25 cellular contexts compared by ENCODE assay signal in the genomic region with DNA sequence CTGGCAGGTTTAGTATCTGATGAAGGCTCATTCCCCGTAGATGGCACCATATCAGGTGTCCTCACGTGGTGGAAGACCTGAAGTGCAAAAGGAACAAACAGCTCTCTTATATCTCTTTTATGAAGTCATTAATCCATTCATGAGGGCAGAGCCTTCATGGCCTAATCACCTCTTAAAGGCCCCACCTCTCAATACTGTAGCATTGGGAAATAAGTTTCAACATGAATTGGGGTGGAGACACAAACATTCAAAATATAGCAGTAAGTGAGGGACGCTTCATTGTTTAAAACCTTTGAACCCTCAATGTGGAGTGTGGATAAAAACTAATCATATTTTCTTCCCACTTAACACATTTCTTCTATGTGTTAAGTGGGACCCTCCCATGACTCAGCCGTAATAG.
"Had no signal": no experiment of that assay in that cellular context is flagged by ENCODE, and none has a peak within 500 bp of the region (broad histone marks: within the 10 kb centered on the region; RNA-seq: fewer than 3 reads in every experiment).

No MANE protein-coding gene starts in this region.

- H3K27ac ChIP-seq: coronary artery, gastroesophageal sphincter, heart left ventricle, hepatocyte, left lung, neural progenitor cell, psoas muscle, sigmoid colon, stomach, testis, tibial artery, upper lobe of left lung, uterus had no signal

- H3K27me3 ChIP-seq: gastroesophageal sphincter, heart left ventricle, left lung, neural progenitor cell, sigmoid colon, stomach, testis, tibial artery, upper lobe of left lung, uterus had no signal

- H3K4me3 Mint-ChIP-seq: naive thymus-derived CD4-positive, alpha-beta T cell; nephron; neural progenitor cell; stimulated activated effector memory CD8-positive, alpha-beta T cell treated with anti-CD3 and anti-CD28 coated beads, Interleukin-12 subunit alpha, Interleukin-12 subunit beta, amount 100 ng/mL, for 72 hours had no signal

- H3K27ac Mint-ChIP-seq: naive thymus-derived CD4-positive, alpha-beta T cell; nephron; neural progenitor cell; stimulated activated effector memory CD8-positive, alpha-beta T cell treated with anti-CD3 and anti-CD28 coated beads, Interleukin-12 subunit alpha, Interleukin-12 subunit beta, amount 100 ng/mL, for 72 hours had no signal

- H3K4me2 ChIP-seq: hepatocyte, neural progenitor cell had no signal

- H3K79me2 ChIP-seq: hepatocyte had no signal

- H2AFZ ChIP-seq: hepatocyte, neural progenitor cell had no signal

- H3K36me3 ChIP-seq: gastroesophageal sphincter, heart left ventricle, left lung, neural progenitor cell, sigmoid colon, stomach, tibial artery, upper lobe of left lung, uterus had no signal

- H3K9me3 Mint-ChIP-seq: nephron, neural progenitor cell had no signal

- H3K4me1 ChIP-seq: heart left ventricle, left lung, psoas muscle, stomach, testis, upper lobe of left lung, uterus had no signal

- H3K9ac ChIP-seq: neural progenitor cell had no signal

- H3K4me1 Mint-ChIP-seq: naive thymus-derived CD4-positive, alpha-beta T cell; nephron; stimulated activated effector memory CD8-positive, alpha-beta T cell treated with anti-CD3 and anti-CD28 coated beads, Interleukin-12 subunit alpha, Interleukin-12 subunit beta, amount 100 ng/mL, for 72 hours had no signal

- H3K9me3 ChIP-seq: gastroesophageal sphincter, heart left ventricle, left lung, psoas muscle, sigmoid colon, stomach, testis, tibial artery, upper lobe of left lung, uterus had no signal

- DNase-seq: dermis blood vessel endothelial cell; effector memory CD4-positive, alpha-beta T cell; foreskin fibroblast; heart left ventricle; left cardiac atrium; left lung; midbrain; naive thymus-derived CD4-positive, alpha-beta T cell; psoas muscle; right cardiac atrium; sigmoid colon; stimulated activated CD4-positive, alpha-beta T cell treated with anti-CD3 and anti-CD28 coated beads, Interleukin-2, amount 100 ng/mL, for 24 hours; stimulated activated CD4-positive, alpha-beta T cell treated with anti-CD3 and anti-CD28 coated beads, Interleukin-4, amount 100 ng/mL, for 24 hours; stimulated activated naive CD4-positive, alpha-beta T cell treated with Interleukin-2 at 50 U/mL for 16 hours; stomach; testis; tibial artery; upper lobe of left lung; uterus had no signal

- H3K4me3 ChIP-seq: coronary artery, gastroesophageal sphincter, heart left ventricle, hepatocyte, left lung, neural progenitor cell, psoas muscle, sigmoid colon, stomach, testis, tibial artery, upper lobe of left lung, uterus had no signal

- H3K36me3 Mint-ChIP-seq: naive thymus-derived CD4-positive, alpha-beta T cell; stimulated activated effector memory CD8-positive, alpha-beta T cell treated with anti-CD3 and anti-CD28 coated beads, Interleukin-12 subunit alpha, Interleukin-12 subunit beta, amount 100 ng/mL, for 72 hours had no signal
